In genomic region chr2:83915381-83915780, GRCh38 we compare ENCODE assay signal across 32 cellular contexts.
"Had no signal": no experiment of that assay in that cellular context is flagged by ENCODE, and none has a peak within 500 bp of the region (broad histone marks: within the 10 kb centered on the region; RNA-seq: fewer than 3 reads in every experiment).

No MANE protein-coding gene starts in this region.

- DNase-seq: activated B cell treated with CpG ODN at 0.5 μM for 24 hours; activated CD4-positive, alpha-beta T cell treated with anti-CD3 and anti-CD28 coated beads for 48 hours; activated CD4-positive, alpha-beta T cell treated with anti-CD3 and anti-CD28 coated beads, Interleukin-2, amount 50 U/mL, for 1 hour; activated CD4-positive, alpha-beta T cell treated with anti-CD3 and anti-CD28 coated beads, Interleukin-2, amount 50 U/mL, for 48 hours; activated CD8-positive, alpha-beta memory T cell treated with anti-CD3 and anti-CD28 coated beads for 24 hours; activated CD8-positive, alpha-beta T cell treated with anti-CD3 and anti-CD28 coated beads for 36 hours; activated effector memory CD4-positive, alpha-beta T cell treated with Interleukin-2 at 50 U/mL for 16 hours; activated gamma-delta T cell treated with Interleukin-2 at 50 U/mL for 16 hours; activated naive CD4-positive, alpha-beta T cell treated with anti-CD3 and anti-CD28 coated beads, Interleukin-2, amount 50 U/mL, for 16 hours; activated naive CD4-positive, alpha-beta T cell treated with Interleukin-2 at 50 U/mL for 16 hours; activated T-cell treated with anti-CD3 and anti-CD28 coated beads, Interleukin-2, amount 50 U/mL, for 4 hours; amniotic stem cell; anterior cingulate cortex; brain microvascular endothelial cell; central memory CD4-positive, alpha-beta T cell; cerebellar nuclear complex; colonic mucosa; effector memory CD8-positive, alpha-beta T cell; esophagus squamous epithelium; foreskin fibroblast; head of caudate nucleus; hippocampal formation; T-helper 17 cell; T1000; WERI-Rb-1 had no signal

- H3K4me3 Mint-ChIP-seq: activated B cell treated with CpG ODN at 0.5 μM for 24 hours; activated CD8-positive, alpha-beta T cell treated with anti-CD3 and anti-CD28 coated beads for 36 hours; activated naive CD8-positive, alpha-beta T cell; activated T-cell treated with anti-CD3 and anti-CD28 coated beads, Interleukin-2, amount 50 U/mL, for 4 hours; activated T-helper 17 cell treated with anti-CD3 and anti-CD28 coated beads, Interleukin-2, amount 50 U/mL, for 72 hours; effector memory CD8-positive, alpha-beta T cell; T-helper 17 cell; T-helper 2 cell treated with Interferon-gamma antibody and Interleukin-4, amounts not matched to agents 5 μg/mL and 100 μg/mL, for 36 hours had no signal

- H3K27me3 ChIP-seq: brain microvascular endothelial cell, cardiac muscle cell, colonic mucosa, esophagus squamous epithelium had no signal

- H3K9me3 ChIP-seq: colonic mucosa, esophagus squamous epithelium had no signal

- H3K9me3 Mint-ChIP-seq: activated CD8-positive, alpha-beta T cell treated with anti-CD3 and anti-CD28 coated beads for 36 hours; activated T-helper 17 cell treated with anti-CD3 and anti-CD28 coated beads, Interleukin-2, amount 50 U/mL, for 72 hours; T-helper 2 cell treated with Interferon-gamma antibody and Interleukin-4, amounts not matched to agents 5 μg/mL and 100 μg/mL, for 36 hours had no signal

- H3K4me1 ChIP-seq: colonic mucosa, esophagus squamous epithelium had no signal

- H3K27ac Mint-ChIP-seq: activated B cell treated with CpG ODN at 0.5 μM for 24 hours; activated CD8-positive, alpha-beta T cell treated with anti-CD3 and anti-CD28 coated beads for 36 hours; activated naive CD8-positive, alpha-beta T cell; activated T-helper 17 cell treated with anti-CD3 and anti-CD28 coated beads, Interleukin-2, amount 50 U/mL, for 72 hours; effector memory CD8-positive, alpha-beta T cell; T-helper 17 cell; T-helper 2 cell treated with Interferon-gamma antibody and Interleukin-4, amounts not matched to agents 5 μg/mL and 100 μg/mL, for 36 hours had no signal

- H3K4me3 ChIP-seq: cardiac muscle cell, colonic mucosa, esophagus squamous epithelium had no signal

- H3K27me3 Mint-ChIP-seq: activated B cell treated with CpG ODN at 0.5 μM for 24 hours; activated CD8-positive, alpha-beta T cell treated with anti-CD3 and anti-CD28 coated beads for 36 hours; effector memory CD8-positive, alpha-beta T cell; T-helper 17 cell had no signal

- H3K27ac ChIP-seq: brain microvascular endothelial cell, cardiac muscle cell, colonic mucosa, epithelial cell of prostate, esophagus squamous epithelium, WERI-Rb-1 had no signal

- FAIRE-seq: astrocyte had no signal

- H3K36me3 ChIP-seq: brain microvascular endothelial cell, cardiac muscle cell, colonic mucosa, esophagus squamous epithelium, WERI-Rb-1 had no signal

- H3K36me3 Mint-ChIP-seq: activated naive CD8-positive, alpha-beta T cell had no signal

- ATAC-seq: activated CD4-positive, CD25-positive, alpha-beta regulatory T cell treated with anti-CD3 and anti-CD28 coated beads, Interleukin-2, amount 50 U/mL, for 24 hours; activated CD8-positive, alpha-beta T cell treated with anti-CD3 and anti-CD28 coated beads for 36 hours; activated T-cell treated with anti-CD3 and anti-CD28 coated beads, Interleukin-2, amount 50 U/mL, for 4 hours; activated T-helper 17 cell treated with anti-CD3 and anti-CD28 coated beads, Interleukin-2, amount 50 U/mL, for 72 hours; effector memory CD8-positive, alpha-beta T cell; T-helper 17 cell had no signal

- H3K4me1 Mint-ChIP-seq: activated B cell treated with CpG ODN at 0.5 μM for 24 hours; activated T-helper 17 cell treated with anti-CD3 and anti-CD28 coated beads, Interleukin-2, amount 50 U/mL, for 72 hours; T-helper 17 cell had no signal
